1 cellular context compared by ENCODE assay signal in genomic region chr20:62616728-62617621, GRCh38.
A peak's percentile ranks its signal among the peaks of the same experiment; 100 is the strongest.
TF ChIP-seq lines count a peak whose summit lies in the region.

No MANE protein-coding gene starts in this region.

TF ChIP-seq in HepG2, 621 proteins besides CTCF, POLR2A, EP300 and RAD21 (continued from another document and continues in another):
- no peak for TF ChIP-seq BCL3 (CRISPR knock-in tag; IDR thresholded peaks at IDR 0.05)
- TF ChIP-seq NFYB (CRISPR knock-in tag; IDR thresholded peaks at IDR 0.05), result no peak
- TF ChIP-seq ZNF414 (CRISPR knock-in tag; IDR thresholded peaks at IDR 0.05), result 0 out of 2 replicates have a peak, but pooled peaks have one; percentile 24
- TF ChIP-seq CENPX (CRISPR knock-in tag; IDR thresholded peaks at IDR 0.05), result no peak
- TF ChIP-seq IRF9 (CRISPR knock-in tag; IDR thresholded peaks at IDR 0.05; ENCODE audit: borderline replicate concordance), result peak; percentile 58; the same call in 1 of the 2 replicates
- TF ChIP-seq TP53 (CRISPR knock-in tag; conservative IDR thresholded peaks at IDR 0.05), result 0 out of 2 replicates have a peak, but pooled peaks have one; percentile 66
- TF ChIP-seq ZNF746 (CRISPR knock-in tag; IDR thresholded peaks at IDR 0.05), result 0 out of 2 replicates have a peak, but pooled peaks have one; percentile 14
- TF ChIP-seq ATF2 (CRISPR knock-in tag; IDR thresholded peaks at IDR 0.05), result peak; percentile 59; the same call in 1 of the 2 replicates
- TF ChIP-seq BCL6 (CRISPR knock-in tag; IDR thresholded peaks at IDR 0.05), result no peak; the same call in 1 of the 2 replicates
- TF ChIP-seq CEBPZ (IDR thresholded peaks at IDR 0.05; ENCODE audit: low read length), result no peak
- no peak for TF ChIP-seq ZNF460 (CRISPR knock-in tag; IDR thresholded peaks at IDR 0.05; ENCODE audit: borderline replicate concordance)
- TF ChIP-seq KDM4B (CRISPR knock-in tag; IDR thresholded peaks at IDR 0.05), result peak; percentile 75; the same call in 1 of the 2 replicates
- TF ChIP-seq ZNF747 (CRISPR knock-in tag; IDR thresholded peaks at IDR 0.05; ENCODE audit: borderline replicate concordance), result peak; percentile 54; the same call in 1 of the 2 replicates
- no peak for TF ChIP-seq ZNF773 (CRISPR knock-in tag; IDR thresholded peaks at IDR 0.05; ENCODE audit: borderline replicate concordance)
- TF ChIP-seq PBX2 (CRISPR knock-in tag; IDR thresholded peaks at IDR 0.05), result no peak
- TF ChIP-seq ZNF205 (CRISPR knock-in tag; IDR thresholded peaks at IDR 0.05), result 0 out of 2 replicates have a peak, but pooled peaks have one; percentile 35
- TF ChIP-seq TCF7L2 (IDR thresholded peaks at IDR 0.05; ENCODE audit: low read depth, low read length), result no peak
- TF ChIP-seq FOXP4 (CRISPR knock-in tag; IDR thresholded peaks at IDR 0.05), result no peak
- peak; percentile 91 for TF ChIP-seq ZNF772 (CRISPR knock-in tag; IDR thresholded peaks at IDR 0.05)
- TF ChIP-seq ZNF687 (CRISPR knock-in tag; IDR thresholded peaks at IDR 0.05), result peak; percentile 71
- peak; percentile 70 for TF ChIP-seq GATAD2A (CRISPR knock-in tag; IDR thresholded peaks at IDR 0.05)
- no peak for TF ChIP-seq LBX2 (CRISPR knock-in tag; IDR thresholded peaks at IDR 0.05; ENCODE audit: borderline replicate concordance)
- no peak for TF ChIP-seq SNAPC4 (CRISPR knock-in tag; IDR thresholded peaks at IDR 0.05)
- peak; percentile 77; the same call in 1 of the 2 replicates for TF ChIP-seq ZBTB7B (CRISPR knock-in tag; IDR thresholded peaks at IDR 0.05)
- TF ChIP-seq ZNF468 (CRISPR knock-in tag; IDR thresholded peaks at IDR 0.05), result no peak
- no peak for TF ChIP-seq ZNF703 (CRISPR knock-in tag; IDR thresholded peaks at IDR 0.05; ENCODE audit: borderline replicate concordance)
- no peak for TF ChIP-seq NFE2L2 (IDR thresholded peaks at IDR 0.05; ENCODE audit: low read length)
- TF ChIP-seq ARHGAP35 (CRISPR knock-in tag; IDR thresholded peaks at IDR 0.05; ENCODE audit: borderline replicate concordance), result no peak
- no peak; the same call in 1 of the 2 replicates for TF ChIP-seq ZNF264 (CRISPR knock-in tag; IDR thresholded peaks at IDR 0.05)
- no peak for TF ChIP-seq HNRNPK (IDR thresholded peaks at IDR 0.05; ENCODE audit: low read depth, low read length, poor library complexity, severe bottlenecking)
